ENCODE assay signal across 9 cellular contexts in the genomic region with DNA sequence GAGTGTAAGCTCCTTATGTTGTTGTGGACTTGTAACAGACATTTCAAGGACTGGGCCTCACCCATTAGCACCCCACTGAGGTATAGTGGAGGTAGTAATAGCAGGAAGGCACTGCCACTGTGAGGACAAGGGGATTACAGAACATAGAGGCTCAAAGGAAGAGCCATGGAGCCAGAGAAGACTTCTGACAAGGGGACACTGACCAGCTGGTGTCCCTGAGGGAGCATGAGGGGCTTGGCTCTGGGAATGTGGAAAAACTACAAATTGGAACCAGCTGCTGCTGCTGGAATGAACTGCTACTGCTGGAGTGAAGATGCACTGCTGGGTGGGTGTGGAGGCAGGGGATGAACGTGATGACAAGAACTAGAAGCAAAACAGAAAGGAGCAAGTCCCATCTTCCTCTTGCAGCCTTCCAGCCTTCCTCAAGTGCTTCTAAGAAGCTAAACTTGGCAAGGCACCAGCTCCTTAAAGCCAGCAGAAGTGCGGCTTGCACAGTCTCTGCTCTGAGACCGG.
DNase-seq lines count a peak whose midpoint lies in the region; ATAC-seq and TF ChIP-seq lines count a peak whose summit lies in the region.
"Had no signal": no experiment of that assay in that cellular context is flagged by ENCODE, and none has a peak within 500 bp of the region (broad histone marks: within the 10 kb centered on the region; RNA-seq: fewer than 3 reads in every experiment).

No MANE protein-coding gene starts in this region.

- intact Hi-C loops in right lobe of liver (cut with DNase I), result no loop called here

- H3K4me3 Mint-ChIP-seq in chondrocyte (ENCODE audit: unreplicated experiment) (no peak overlapping the region), type B pancreatic cell (peak overlapping the region; percentile 37)
- no peak overlapping the region for H3K4me3 Mint-ChIP-seq in activated CD8-positive, alpha-beta memory T cell treated with anti-CD3 and anti-CD28 coated beads, Interleukin-2, amount 10 ng/mL, durations not matched to agents 7 days and 5 days

- H3K27ac Mint-ChIP-seq in chondrocyte (ENCODE audit: unreplicated experiment), result peak overlapping the region; percentile 83
- H3K27ac Mint-ChIP-seq in type B pancreatic cell, result peak overlapping the region; percentile 60
- no peak overlapping the region for H3K27ac Mint-ChIP-seq in activated CD8-positive, alpha-beta memory T cell treated with anti-CD3 and anti-CD28 coated beads, Interleukin-2, amount 10 ng/mL, durations not matched to agents 7 days and 5 days

- no peaks in the 10 kb centered on the region for H3K36me3 ChIP-seq in right lobe of liver

- TF ChIP-seq POLR2A in right lobe of liver (IDR thresholded peaks at IDR 0.05), result no peak

- H3K27me3 ChIP-seq in right lobe of liver, result no peaks in the 10 kb centered on the region

- H3K27me3 Mint-ChIP-seq in chondrocyte (ENCODE audit: low read depth) (no peaks in the 10 kb centered on the region), type B pancreatic cell (no peaks in the 10 kb centered on the region)
- no peaks in the 10 kb centered on the region for H3K27me3 Mint-ChIP-seq in activated CD8-positive, alpha-beta memory T cell treated with anti-CD3 and anti-CD28 coated beads, Interleukin-2, amount 10 ng/mL, durations not matched to agents 7 days and 5 days

- H3K36me3 Mint-ChIP-seq in chondrocyte (ENCODE audit: low read depth), result no peaks in the 10 kb centered on the region
- peaks cover 5% of the 10 kb centered on the region for H3K36me3 Mint-ChIP-seq in type B pancreatic cell
- no peaks in the 10 kb centered on the region for H3K36me3 Mint-ChIP-seq in activated CD8-positive, alpha-beta memory T cell treated with anti-CD3 and anti-CD28 coated beads, Interleukin-2, amount 10 ng/mL, durations not matched to agents 7 days and 5 days

- peaks cover 0 to 3% (median 0%) of the 10 kb centered on the region in 4 donors for H3K4me1 ChIP-seq in right lobe of liver

- no peak overlapping the region for H3K4me3 ChIP-seq in right lobe of liver

- H3K4me1 Mint-ChIP-seq in chondrocyte (ENCODE audit: low read depth) (peaks cover 57% of the 10 kb centered on the region), type B pancreatic cell (ENCODE audit: unreplicated experiment) (peaks cover 45% of the 10 kb centered on the region)
- no peaks in the 10 kb centered on the region for H3K4me1 Mint-ChIP-seq in activated CD8-positive, alpha-beta memory T cell treated with anti-CD3 and anti-CD28 coated beads, Interleukin-2, amount 10 ng/mL, durations not matched to agents 7 days and 5 days

- CTCF ChIA-PET in activated CD8-positive, alpha-beta memory T cell treated with anti-CD3 and anti-CD28 coated beads, Interleukin-2, amount 10 ng/mL, durations not matched to agents 7 days and 5 days (lab: Charles Lee), result no interaction called here

- no peak overlapping the region for H3K27ac ChIP-seq in right lobe of liver

- no peaks in the 10 kb centered on the region for H3K9me3 ChIP-seq in right lobe of liver

- TF ChIP-seq CTCF in chondrocyte (IDR thresholded peaks at IDR 0.05), result no peak
- TF ChIP-seq CTCF in right lobe of liver (IDR thresholded peaks at IDR 0.05), result no peak
- no peak for TF ChIP-seq CTCF in type B pancreatic cell (conservative IDR thresholded peaks at IDR 0.05)

- no peaks in the 10 kb centered on the region for H3K9me3 Mint-ChIP-seq in chondrocyte (ENCODE audit: low read depth)
- no peaks in the 10 kb centered on the region for H3K9me3 Mint-ChIP-seq in type B pancreatic cell
- no peaks in the 10 kb centered on the region for H3K9me3 Mint-ChIP-seq in activated CD8-positive, alpha-beta memory T cell treated with anti-CD3 and anti-CD28 coated beads, Interleukin-2, amount 10 ng/mL, durations not matched to agents 7 days and 5 days (ENCODE audit: low read depth)

- peak; percentile 38 for ATAC-seq in HG02678 (IDR thresholded peaks at IDR 0.05; ENCODE audit: unreplicated experiment)
- peak; percentile 50 to 69 (median 54) for ATAC-seq in right lobe of liver
- ATAC-seq in activated CD8-positive, alpha-beta memory T cell treated with anti-CD3 and anti-CD28 coated beads, Interleukin-2, amount 10 ng/mL, durations not matched to agents 7 days and 5 days, result no peak
- ATAC-seq in GM18498 (IDR thresholded peaks at IDR 0.05; ENCODE audit: unreplicated experiment), result no peak

- no peak for DNase-seq in chondrocyte (ENCODE audit: low spot score)
- DNase-seq in right lobe of liver, result peak in 1 of 3 donors; percentile 60
- no peak for DNase-seq in type B pancreatic cell (ENCODE audit: extremely low spot score, unreplicated experiment)
- no peak for DNase-seq in activated CD8-positive, alpha-beta memory T cell treated with anti-CD3 and anti-CD28 coated beads, Interleukin-2, amount 10 ng/mL, durations not matched to agents 7 days and 5 days
- no peak for DNase-seq in activated CD4-positive, CD25-positive, alpha-beta regulatory T cell (lab: John Stamatoyannopoulos, UW)
- DNase-seq in NCI-H2029 (lab: John Stamatoyannopoulos, UW), result no peak
- DNase-seq: NCI-H1092 had no signal

- WGBS in right lobe of liver (ENCODE audit: insufficient coverage, low coverage, low lambda C conversion rate, missing lambda C conversion rate), result 73% methylated on average over 3 of the region's 3 CpGs

Comparison
In these comparisons a context has a peak if more than half of its experiments do, and no peak if none do; other contexts are left out.
1. ATAC-seq: peak in HG02678 (single experiment) and right lobe of liver (4 of 4); none in activated CD8-positive, alpha-beta memory T cell treated with anti-CD3 and anti-CD28 coated beads, Interleukin-2, amount 10 ng/mL, durations not matched to agents 7 days and 5 days (single experiment) and GM18498 (single experiment).